Comparison of ENCODE assay signal across 1 cellular context in genomic region chr7:2821842-2822507, GRCh38.
TF ChIP-seq lines count a peak whose summit lies in the region.

No MANE protein-coding gene starts in this region.

TF ChIP-seq in GM23338, 12 proteins besides CTCF, POLR2A, EP300 and RAD21 (continued from another document):
- TF ChIP-seq, protein P1, sequence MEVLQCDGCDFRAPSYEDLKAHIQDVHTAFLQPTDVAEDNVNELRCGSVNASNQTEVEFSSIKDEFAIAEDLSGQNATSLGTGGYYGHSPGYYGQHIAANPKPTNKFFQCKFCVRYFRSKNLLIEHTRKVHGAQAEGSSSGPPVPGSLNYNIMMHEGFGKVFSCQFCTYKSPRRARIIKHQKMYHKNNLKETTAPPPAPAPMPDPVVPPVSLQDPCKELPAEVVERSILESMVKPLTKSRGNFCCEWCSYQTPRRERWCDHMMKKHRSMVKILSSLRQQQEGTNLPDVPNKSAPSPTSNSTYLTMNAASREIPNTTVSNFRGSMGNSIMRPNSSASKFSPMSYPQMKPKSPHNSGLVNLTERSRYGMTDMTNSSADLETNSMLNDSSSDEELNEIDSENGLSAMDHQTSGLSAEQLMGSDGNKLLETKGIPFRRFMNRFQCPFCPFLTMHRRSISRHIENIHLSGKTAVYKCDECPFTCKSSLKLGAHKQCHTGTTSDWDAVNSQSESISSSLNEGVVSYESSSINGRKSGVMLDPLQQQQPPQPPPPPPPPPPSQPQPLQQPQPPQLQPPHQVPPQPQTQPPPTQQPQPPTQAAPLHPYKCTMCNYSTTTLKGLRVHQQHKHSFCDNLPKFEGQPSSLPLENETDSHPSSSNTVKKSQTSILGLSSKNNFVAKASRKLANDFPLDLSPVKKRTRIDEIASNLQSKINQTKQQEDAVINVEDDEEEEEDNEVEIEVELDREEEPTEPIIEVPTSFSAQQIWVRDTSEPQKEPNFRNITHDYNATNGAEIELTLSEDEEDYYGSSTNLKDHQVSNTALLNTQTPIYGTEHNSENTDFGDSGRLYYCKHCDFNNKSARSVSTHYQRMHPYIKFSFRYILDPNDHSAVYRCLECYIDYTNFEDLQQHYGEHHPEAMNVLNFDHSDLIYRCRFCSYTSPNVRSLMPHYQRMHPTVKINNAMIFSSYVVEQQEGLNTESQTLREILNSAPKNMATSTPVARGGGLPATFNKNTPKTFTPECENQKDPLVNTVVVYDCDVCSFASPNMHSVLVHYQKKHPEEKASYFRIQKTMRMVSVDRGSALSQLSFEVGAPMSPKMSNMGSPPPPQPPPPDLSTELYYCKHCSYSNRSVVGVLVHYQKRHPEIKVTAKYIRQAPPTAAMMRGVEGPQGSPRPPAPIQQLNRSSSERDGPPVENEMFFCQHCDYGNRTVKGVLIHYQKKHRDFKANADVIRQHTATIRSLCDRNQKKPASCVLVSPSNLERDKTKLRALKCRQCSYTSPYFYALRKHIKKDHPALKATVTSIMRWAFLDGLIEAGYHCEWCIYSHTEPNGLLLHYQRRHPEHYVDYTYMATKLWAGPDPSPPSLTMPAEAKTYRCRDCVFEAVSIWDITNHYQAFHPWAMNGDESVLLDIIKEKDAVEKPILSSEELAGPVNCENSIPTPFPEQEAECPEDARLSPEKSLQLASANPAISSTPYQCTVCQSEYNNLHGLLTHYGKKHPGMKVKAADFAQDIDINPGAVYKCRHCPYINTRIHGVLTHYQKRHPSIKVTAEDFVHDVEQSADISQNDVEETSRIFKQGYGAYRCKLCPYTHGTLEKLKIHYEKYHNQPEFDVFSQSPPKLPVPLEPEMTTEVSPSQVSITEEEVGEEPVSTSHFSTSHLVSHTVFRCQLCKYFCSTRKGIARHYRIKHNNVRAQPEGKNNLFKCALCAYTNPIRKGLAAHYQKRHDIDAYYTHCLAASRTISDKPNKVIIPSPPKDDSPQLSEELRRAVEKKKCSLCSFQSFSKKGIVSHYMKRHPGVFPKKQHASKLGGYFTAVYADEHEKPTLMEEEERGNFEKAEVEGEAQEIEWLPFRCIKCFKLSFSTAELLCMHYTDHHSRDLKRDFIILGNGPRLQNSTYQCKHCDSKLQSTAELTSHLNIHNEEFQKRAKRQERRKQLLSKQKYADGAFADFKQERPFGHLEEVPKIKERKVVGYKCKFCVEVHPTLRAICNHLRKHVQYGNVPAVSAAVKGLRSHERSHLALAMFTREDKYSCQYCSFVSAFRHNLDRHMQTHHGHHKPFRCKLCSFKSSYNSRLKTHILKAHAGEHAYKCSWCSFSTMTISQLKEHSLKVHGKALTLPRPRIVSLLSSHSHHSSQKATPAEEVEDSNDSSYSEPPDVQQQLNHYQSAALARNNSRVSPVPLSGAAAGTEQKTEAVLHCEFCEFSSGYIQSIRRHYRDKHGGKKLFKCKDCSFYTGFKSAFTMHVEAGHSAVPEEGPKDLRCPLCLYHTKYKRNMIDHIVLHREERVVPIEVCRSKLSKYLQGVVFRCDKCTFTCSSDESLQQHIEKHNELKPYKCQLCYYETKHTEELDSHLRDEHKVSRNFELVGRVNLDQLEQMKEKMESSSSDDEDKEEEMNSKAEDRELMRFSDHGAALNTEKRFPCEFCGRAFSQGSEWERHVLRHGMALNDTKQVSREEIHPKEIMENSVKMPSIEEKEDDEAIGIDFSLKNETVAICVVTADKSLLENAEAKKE (CRISPR knock-in tag; IDR thresholded peaks at IDR 0.05): no peak
- TF ChIP-seq JUNB (IDR thresholded peaks at IDR 0.05; ENCODE audit: unreplicated experiment) (no peak), EZH2phosphoT487 (IDR thresholded peaks at IDR 0.05; ENCODE audit: unreplicated experiment) (no peak), CREB1 (CRISPR knock-in tag; IDR thresholded peaks at IDR 0.05; ENCODE audit: low read depth) (no peak), NANOG (IDR thresholded peaks at IDR 0.05; ENCODE audit: borderline replicate concordance) (no peak), ETS1 (IDR thresholded peaks at IDR 0.05) (no peak), ZNF114 (CRISPR knock-in tag; IDR thresholded peaks at IDR 0.05) (no peak), EZH2 (IDR thresholded peaks at IDR 0.05; ENCODE audit: low read depth, unreplicated experiment) (no peak), STAT1 (IDR thresholded peaks at IDR 0.05; ENCODE audit: unreplicated experiment) (no peak), ZNF331 (CRISPR knock-in tag; IDR thresholded peaks at IDR 0.05; ENCODE audit: low read depth) (no peak)
